In the genomic region with DNA sequence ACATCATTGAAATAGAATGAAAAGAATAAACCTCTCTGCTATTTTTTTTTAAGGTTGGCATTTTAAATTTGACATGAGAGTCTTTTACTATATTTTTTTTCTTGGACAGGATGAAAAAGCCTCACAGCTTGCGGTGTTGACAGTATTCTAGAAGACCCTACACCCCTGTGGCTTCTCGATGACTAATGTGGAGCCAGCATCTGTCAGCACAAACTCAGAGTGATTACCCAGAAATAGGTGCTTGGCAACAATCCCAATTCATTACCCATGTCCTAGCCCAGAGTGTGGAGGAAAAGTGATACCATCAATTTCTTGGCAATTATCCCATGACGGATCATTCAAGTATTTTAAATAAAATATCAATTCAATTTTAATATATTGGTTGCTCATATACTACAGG, we compare ENCODE assay signal across 19 cellular contexts.
DNase-seq lines count a peak whose midpoint lies in the region; ATAC-seq, FAIRE-seq and TF ChIP-seq lines count a peak whose summit lies in the region.
"Had no signal": no experiment of that assay in that cellular context is flagged by ENCODE, and none has a peak within 500 bp of the region (broad histone marks: within the 10 kb centered on the region; RNA-seq: fewer than 3 reads in every experiment).

No MANE protein-coding gene starts in this region.

- no peak overlapping the region for H3K4me3 Mint-ChIP-seq in activated T-helper 17 cell treated with anti-CD3 and anti-CD28 coated beads, Interleukin-2, amount 50 U/mL, for 72 hours
- H3K4me3 Mint-ChIP-seq: endodermal cell; neural crest cell; stimulated activated memory B cell treated with anti-CD40 and anti-IgM and Interleukin-4, amounts not matched to agents 10 μg/mL and 1 μg/mL and 100 μg/mL, for 72 hours had no signal

- TF ChIP-seq POLR2A in GM12892 (IDR thresholded peaks at IDR 0.05; ENCODE audit: low read depth, low read length), result no peak

- no peak overlapping the region for H3K27ac ChIP-seq in foreskin keratinocyte
- H3K27ac ChIP-seq: BLaER1 treated with 17β-estradiol and CSF1 and Interleukin-3, amounts not matched to agents 10 nM and 100 nM had no signal

- FAIRE-seq in GM12892 (lab: Jason Lieb, UNC), result no peak
- FAIRE-seq: urothelium cell line had no signal

- H3K27me3 ChIP-seq in foreskin keratinocyte, result no peaks in the 10 kb centered on the region
- H3K27me3 ChIP-seq: BLaER1 treated with 17β-estradiol and CSF1 and Interleukin-3, amounts not matched to agents 10 nM and 100 nM had no signal

- no peaks in the 10 kb centered on the region for H3K4me1 ChIP-seq in foreskin keratinocyte

- H3K27me3 Mint-ChIP-seq in activated T-helper 17 cell treated with anti-CD3 and anti-CD28 coated beads, Interleukin-2, amount 50 U/mL, for 72 hours, result peaks cover 9% of the 10 kb centered on the region

- TF ChIP-seq CTCF in foreskin keratinocyte (conservative IDR thresholded peaks at IDR 0.05), result no peak

- no peak overlapping the region for H3K27ac Mint-ChIP-seq in activated T-helper 17 cell treated with anti-CD3 and anti-CD28 coated beads, Interleukin-2, amount 50 U/mL, for 72 hours
- H3K27ac Mint-ChIP-seq: endodermal cell; stimulated activated memory B cell treated with anti-CD40 and anti-IgM and Interleukin-4, amounts not matched to agents 10 μg/mL and 1 μg/mL and 100 μg/mL, for 72 hours had no signal

- no peaks in the 10 kb centered on the region for H3K36me3 Mint-ChIP-seq in activated T-helper 17 cell treated with anti-CD3 and anti-CD28 coated beads, Interleukin-2, amount 50 U/mL, for 72 hours (ENCODE audit: low read depth)
- H3K36me3 Mint-ChIP-seq: stimulated activated memory B cell treated with anti-CD40 and anti-IgM and Interleukin-4, amounts not matched to agents 10 μg/mL and 1 μg/mL and 100 μg/mL, for 72 hours had no signal

- peak; percentile 28 for DNase-seq in LHCN-M2 (ENCODE audit: low read depth)
- DNase-seq in NCI-H345 treated with DMSO at 0.1 percent for 48 hours (lab: John Stamatoyannopoulos, UW; ENCODE audit: unreplicated experiment), result peak; percentile 78
- DNase-seq in foreskin keratinocyte, result no peak
- DNase-seq in GM12892 (ENCODE audit: insufficient read length), result no peak
- no peak for DNase-seq in central memory CD4-positive, alpha-beta T cell
- DNase-seq: activated CD4-positive, alpha-beta T cell treated with anti-CD3 and anti-CD28 coated beads, Interleukin-2, amount 50 U/mL, for 4 hours; endodermal cell; foreskin fibroblast; KG1; NCI-H510A treated with DMSO at 0.1 percent for 48 hours; Right ventricle myocardium superior; T1000 had no signal

- H3K9me3 Mint-ChIP-seq in activated T-helper 17 cell treated with anti-CD3 and anti-CD28 coated beads, Interleukin-2, amount 50 U/mL, for 72 hours, result peaks cover 13% of the 10 kb centered on the region
- H3K9me3 Mint-ChIP-seq: endodermal cell; stimulated activated memory B cell treated with anti-CD40 and anti-IgM and Interleukin-4, amounts not matched to agents 10 μg/mL and 1 μg/mL and 100 μg/mL, for 72 hours had no signal

- ATAC-seq in GM18870 (IDR thresholded peaks at IDR 0.05; ENCODE audit: unreplicated experiment) (peak; percentile 29), foreskin keratinocyte (peak; percentile 19)
- no peak for ATAC-seq in activated T-helper 17 cell treated with anti-CD3 and anti-CD28 coated beads, Interleukin-2, amount 50 U/mL, for 72 hours (replicated peaks)
- ATAC-seq: sciatic nerve; stimulated activated memory B cell treated with anti-CD40 and anti-IgM and Interleukin-4, amounts not matched to agents 10 μg/mL and 1 μg/mL and 100 μg/mL, for 72 hours had no signal

- H3K4me1 Mint-ChIP-seq in activated T-helper 17 cell treated with anti-CD3 and anti-CD28 coated beads, Interleukin-2, amount 50 U/mL, for 72 hours, result no peaks in the 10 kb centered on the region
- H3K4me1 Mint-ChIP-seq: stimulated activated memory B cell treated with anti-CD40 and anti-IgM and Interleukin-4, amounts not matched to agents 10 μg/mL and 1 μg/mL and 100 μg/mL, for 72 hours had no signal

Comparison
In these comparisons a context has a peak if more than half of its experiments do, and no peak if none do; other contexts are left out.
1. DNase-seq: peak in LHCN-M2 (single experiment) and NCI-H345 treated with DMSO at 0.1 percent for 48 hours (single experiment); none in foreskin keratinocyte (0 of 2), GM12892 (single experiment) and central memory CD4-positive, alpha-beta T cell (single experiment).